ENCODE assay signal across 10 cellular contexts in the genomic region with DNA sequence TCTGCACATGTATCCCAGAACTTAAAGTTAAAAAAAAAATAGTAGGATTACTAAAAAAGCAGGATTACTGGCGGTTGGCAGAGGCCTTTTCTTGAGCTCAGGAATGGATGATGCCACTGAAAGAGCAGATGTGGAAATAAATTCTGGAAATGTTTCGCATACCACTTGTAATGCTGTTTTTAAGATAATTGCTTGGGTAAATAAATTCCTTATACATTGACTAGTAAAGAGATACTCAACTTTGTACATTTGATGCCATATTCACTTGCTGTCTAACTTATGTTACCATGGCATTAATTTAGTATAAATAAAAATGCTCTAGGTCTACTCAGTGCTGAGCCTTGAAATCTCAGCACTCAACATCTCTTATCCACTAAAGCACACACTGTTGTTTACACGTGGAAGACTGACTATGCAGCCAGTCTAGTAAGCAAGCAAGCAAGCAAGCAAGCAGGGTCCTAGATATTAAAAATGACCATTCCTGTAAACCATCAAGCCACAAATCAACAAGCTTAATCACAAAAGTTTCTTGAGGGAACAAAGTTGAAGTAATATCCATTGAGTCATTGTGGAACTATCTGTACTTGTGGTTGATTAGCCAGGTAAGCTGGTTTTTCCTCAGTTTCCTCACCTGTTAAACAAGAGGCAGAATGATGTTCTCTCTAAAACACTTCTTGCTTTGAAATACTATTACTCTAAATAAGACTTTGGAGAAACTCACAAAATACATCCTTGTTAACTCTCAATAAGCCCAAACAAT. TPM values are rescaled to one million over a fixed set of nuclear protein-coding genes. Genes with fewer than 3 reads are reported as not detected.
DNase-seq lines count a peak whose midpoint lies in the region; ATAC-seq, FAIRE-seq and TF ChIP-seq lines count a peak whose summit lies in the region.
"Had no signal": no experiment of that assay in that cellular context is flagged by ENCODE, and none has a peak within 500 bp of the region (broad histone marks: within the 10 kb centered on the region; RNA-seq: fewer than 3 reads in every experiment).

No MANE protein-coding gene starts in this region.

- 83% methylated on average over 3 of the region's 3 CpGs for WGBS in prostate gland

- no peaks in the 10 kb centered on the region for H3K36me3 ChIP-seq in HUES48 (ENCODE audit: control insufficient read depth, insufficient read depth, low read length)
- H3K36me3 ChIP-seq in bronchial epithelial cell (ENCODE audit: control insufficient read depth, insufficient read depth, low read length): no peaks in the 10 kb centered on the region
- H3K36me3 ChIP-seq in lower lobe of right lung: no peaks in the 10 kb centered on the region
- no peaks in the 10 kb centered on the region for H3K36me3 ChIP-seq in prostate gland

- POLR2A ChIA-PET in AG04450 (lab: Yijun Ruan, JAX): no interaction called here

- no peak for DNase-seq in AG04450 (ENCODE audit: low read depth, low spot score)
- DNase-seq in bronchial epithelial cell (ENCODE audit: low read depth): peak; percentile 66
- DNase-seq in lower lobe of right lung: no peak
- no peak for DNase-seq in stimulated activated CD4-positive, alpha-beta T cell treated with anti-CD3 and anti-CD28 coated beads, Interleukin-2, amount 100 ng/mL, for 48 hours
- DNase-seq in prostate gland (ENCODE audit: low spot score): no peak
- DNase-seq in stimulated activated naive CD8-positive, alpha-beta T cell treated with anti-CD3 and anti-CD28 coated beads, Interleukin-15, Interleukin-2, amounts not matched to agents 100 U/mL and 50 U/mL, for 24 hours: no peak
- DNase-seq: NCI-H446; stimulated activated CD4-positive, alpha-beta T cell treated with anti-CD3 and anti-CD28 coated beads, Interleukin-1b, Interleukin-23, amount 100 ng/mL, for 48 hours had no signal

- no peak overlapping the region for H3K9ac ChIP-seq in HUES48 (ENCODE audit: low read depth, low read length)

- TF ChIP-seq CTCF in AG04450 (IDR thresholded peaks at IDR 0.05; ENCODE audit: low read depth, low read length) (no peak), bronchial epithelial cell (IDR thresholded peaks at IDR 0.05; ENCODE audit: insufficient read depth, low read length, severe bottlenecking) (no peak), lower lobe of right lung (IDR thresholded peaks at IDR 0.05) (no peak), prostate gland (IDR thresholded peaks at IDR 0.05) (no peak)

- H3K4me1 ChIP-seq in HUES48 (ENCODE audit: control insufficient read depth, insufficient read depth, low read length) (peaks cover 33% of the 10 kb centered on the region), lower lobe of right lung (peaks cover 31% of the 10 kb centered on the region), prostate gland (replicated peaks) (no peaks in the 10 kb centered on the region)

- FAIRE-seq in bronchial epithelial cell (lab: Jason Lieb, UNC): no peak

- H3K27ac ChIP-seq in AG04450 (ENCODE audit: low read depth, low read length) (no peak overlapping the region), HUES48 (ENCODE audit: low read depth, low read length) (no peak overlapping the region), lower lobe of right lung (peak overlapping the region; percentile 14), prostate gland (no peak overlapping the region)

- H3K9me3 ChIP-seq in AG04450 (ENCODE audit: control insufficient read depth, insufficient read depth, low read length) (no peaks in the 10 kb centered on the region; the same call in 1 of the 2 replicates), HUES48 (ENCODE audit: control insufficient read depth, insufficient read depth, low read length) (no peaks in the 10 kb centered on the region), lower lobe of right lung (no peaks in the 10 kb centered on the region), prostate gland (no peaks in the 10 kb centered on the region)

- ATAC-seq in lower lobe of right lung (peak in 1 of 2 donors; percentile 36), GM18868 (IDR thresholded peaks at IDR 0.05; ENCODE audit: unreplicated experiment) (no peak)
- ATAC-seq in stimulated activated naive CD8-positive, alpha-beta T cell treated with anti-CD3 and anti-CD28 coated beads, Interleukin-15, Interleukin-2, amounts not matched to agents 100 U/mL and 50 U/mL, for 24 hours: no peak

- H3K4me3 ChIP-seq in AG04450 (ENCODE audit: low read depth, low read length): peak overlapping the region; percentile 75; the same call in 1 of the 2 replicates
- H3K4me3 ChIP-seq in HUES48 (ENCODE audit: low read depth, low read length): peak overlapping the region; percentile 80
- H3K4me3 ChIP-seq in bronchial epithelial cell (ENCODE audit: low read depth, low read length): no peak overlapping the region
- no peak overlapping the region for H3K4me3 ChIP-seq in lower lobe of right lung
- H3K4me3 ChIP-seq in prostate gland: no peak overlapping the region

- no peaks in the 10 kb centered on the region for H3K27me3 ChIP-seq in AG04450 (ENCODE audit: control insufficient read depth, insufficient read depth, low read length)
- no peaks in the 10 kb centered on the region for H3K27me3 ChIP-seq in HUES48 (ENCODE audit: control insufficient read depth, insufficient read depth, low read length)
- no peaks in the 10 kb centered on the region for H3K27me3 ChIP-seq in bronchial epithelial cell (ENCODE audit: control insufficient read depth, insufficient read depth, low read length)
- H3K27me3 ChIP-seq in lower lobe of right lung (ENCODE audit: low read depth): no peaks in the 10 kb centered on the region
- H3K27me3 ChIP-seq in prostate gland (replicated peaks; ENCODE audit: insufficient read depth): no peaks in the 10 kb centered on the region

- no peak for TF ChIP-seq POLR2A in prostate gland (IDR thresholded peaks at IDR 0.05)

- CTCF ChIA-PET in AG04450 (lab: Charles Lee): interaction anchor here (1.1 to 4.3 kb wide), 3 partner anchors 31 to 61 kb away, joined by 3 to 26 read pairs (median 6); no protein-coding TSS in a partner anchor

- intact Hi-C loops in lower lobe of right lung (cut with DNase I): no loop called here
- intact Hi-C loops in prostate gland (cut with DNase I): loop anchor here (5.0 to 10.0 kb wide), 2 partner anchors 55 to 193 kb away; no protein-coding TSS in a partner anchor

RNA-seq across cellular contexts. Expression of gene RASAL2, which starts 1.7 kb away (rescaled TPM):
- 17.8 and 21.4 TPM in 2 replicates for polyA plus RNA-seq in AG04450 (2011; rRNA removed)
- 40.1 and 43.2 TPM in 2 replicates for polyA minus RNA-seq in AG04450 (2011; rRNA and poly(A)+ RNA removed)
- total RNA-seq in bronchial epithelial cell (9.7 and 12.4 TPM in 2 replicates), lower lobe of right lung (48.3 TPM), prostate gland (10 to 100 TPM in 1 of 2 donors, 1 to 10 TPM in 1; 9.2 to 36.9 TPM)

Comparison
In these comparisons a context has a peak if more than half of its experiments do, and no peak if none do; other contexts are left out.
1. H3K4me3 ChIP-seq: peak in AG04450 (single experiment) and HUES48 (single experiment); none in bronchial epithelial cell (single experiment), lower lobe of right lung (single experiment) and prostate gland (0 of 2).